10 cellular contexts compared by ENCODE assay signal in the genomic region with DNA sequence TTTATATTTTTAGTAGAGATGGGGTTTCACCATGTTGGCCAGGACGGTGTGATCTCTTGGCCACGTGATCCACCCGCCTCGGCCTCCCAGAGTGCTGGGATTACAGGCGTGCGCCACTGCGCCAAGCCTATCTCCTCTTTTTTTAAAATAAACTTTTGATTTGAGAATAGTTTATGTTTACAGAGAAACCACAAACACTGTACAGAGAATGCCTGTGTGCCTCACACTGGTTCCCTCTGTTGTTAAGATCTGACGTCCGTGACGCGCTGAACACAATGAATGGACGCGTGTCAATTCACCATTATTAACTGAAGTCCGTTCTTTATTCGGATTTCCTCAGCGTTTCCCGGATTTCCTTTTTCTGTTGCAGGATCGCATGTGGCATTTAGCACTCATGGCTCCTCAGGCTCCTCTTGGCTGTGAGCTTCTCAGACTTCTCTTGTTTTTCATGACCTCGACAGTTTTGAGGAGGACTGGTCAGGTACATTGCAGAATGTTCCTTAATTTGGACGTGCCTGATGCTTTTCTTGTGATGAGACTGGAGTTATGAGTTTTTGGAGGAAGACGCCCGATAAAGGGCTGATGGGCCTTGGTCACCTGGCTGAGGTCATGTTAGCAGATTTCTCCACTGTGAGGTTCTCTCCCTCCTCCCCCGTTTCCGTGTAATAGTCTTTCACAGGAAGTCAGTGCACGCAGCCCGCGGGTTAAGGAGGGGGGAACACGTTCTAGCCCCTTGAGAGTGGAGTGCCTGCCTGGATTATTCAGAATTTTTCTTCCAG.
DNase-seq lines count a peak whose midpoint lies in the region; ATAC-seq and TF ChIP-seq lines count a peak whose summit lies in the region.
"Had no signal": no experiment of that assay in that cellular context is flagged by ENCODE, and none has a peak within 500 bp of the region (broad histone marks: within the 10 kb centered on the region; RNA-seq: fewer than 3 reads in every experiment).

No MANE protein-coding gene starts in this region.

- no peaks in the 10 kb centered on the region for H3K27me3 ChIP-seq in BLaER1 treated with 17β-estradiol and CSF1 and Interleukin-3, amounts not matched to agents 10 nM and 100 nM
- H3K27me3 ChIP-seq in IMR-90 (ENCODE audit: control insufficient read depth, insufficient read depth, low read length) (no peaks in the 10 kb centered on the region), sigmoid colon (peaks cover 0 to 51% (median 0%) of the 10 kb centered on the region in 3 donors)

- no peak overlapping the region for H2BK15ac ChIP-seq in IMR-90 (ENCODE audit: low read depth, low read length)

- no peak overlapping the region; the same call in 1 of the 2 replicates for H4K91ac ChIP-seq in IMR-90 (ENCODE audit: insufficient read depth, low read depth, low read length)

- H3K9me3 ChIP-seq in BLaER1 treated with 17β-estradiol and CSF1 and Interleukin-3, amounts not matched to agents 10 nM and 100 nM (replicated peaks in 1 of 11) = peaks cover 0 to 15% (median 10%) of the 10 kb centered on the region in 11 experiments; a peak in 16 of 22 replicates
- H3K9me3 ChIP-seq in IMR-90 (ENCODE audit: control insufficient read depth, insufficient read depth, low read length) = no peaks in the 10 kb centered on the region
- H3K9me3 ChIP-seq in mucosa of descending colon = no peaks in the 10 kb centered on the region
- no peaks in the 10 kb centered on the region for H3K9me3 ChIP-seq in sigmoid colon

- POLR2A ChIA-PET in IMR-90 (lab: Charles Lee; ENCODE audit: unreplicated experiment) = no interaction called here

- BruUV-seq in IMR-90 (replicated peaks; lab: Mats Ljungman, UMichigan) = no TSS peak

- H4K8ac ChIP-seq in IMR-90 (ENCODE audit: low read depth in 2 of 2, low read length in 2 of 2) = no peak overlapping the region

- H3K9me1 ChIP-seq in IMR-90 (ENCODE audit: insufficient read depth, low read length) = peaks cover 8% of the 10 kb centered on the region

- no peak overlapping the region for H3K56ac ChIP-seq in IMR-90 (ENCODE audit: extremely low read depth, insufficient read depth, low read length)

- H4K20me1 ChIP-seq in BLaER1 treated with 17β-estradiol and CSF1 and Interleukin-3, amounts not matched to agents 10 nM and 100 nM = peaks cover 0 to 72% (median 9%) of the 10 kb centered on the region in 11 experiments; a peak in 10 of 22 replicates
- H4K20me1 ChIP-seq in IMR-90 (ENCODE audit: insufficient read depth, low read length) = peaks cover 49% of the 10 kb centered on the region

- peaks cover 61 to 89% (median 84%) of the 10 kb centered on the region in 10 experiments for H3K4me1 ChIP-seq in BLaER1 treated with 17β-estradiol and CSF1 and Interleukin-3, amounts not matched to agents 10 nM and 100 nM
- H3K4me1 ChIP-seq in IMR-90 (ENCODE audit: control insufficient read depth, insufficient read depth, low read length) = peaks cover 9% of the 10 kb centered on the region
- peaks cover 5% of the 10 kb centered on the region for H3K4me1 ChIP-seq in mucosa of descending colon (ENCODE audit: low read depth)
- no peaks in the 10 kb centered on the region for H3K4me1 ChIP-seq in sigmoid colon

- H3K4me2 ChIP-seq in BLaER1 treated with 17β-estradiol and CSF1 and Interleukin-3, amounts not matched to agents 10 nM and 100 nM = peak overlapping the region; percentile 74 to 94 (median 90)
- H3K4me2 ChIP-seq in IMR-90 (ENCODE audit: low read depth, low read length) = no peak overlapping the region

- TF ChIP-seq POLR2A in IMR-90 (IDR thresholded peaks at IDR 0.05; ENCODE audit: low read depth, low read length) = no peak
- no peak for TF ChIP-seq POLR2A in sigmoid colon (IDR thresholded peaks at IDR 0.05)
- no peak for TF ChIP-seq POLR2A in erythroblast (IDR thresholded peaks at IDR 0.05; ENCODE audit: low read length)

- H2BK5ac ChIP-seq in IMR-90 (ENCODE audit: low read depth, low read length, poor library complexity, severe bottlenecking) = no peak overlapping the region

- no peak overlapping the region for H2AK5ac ChIP-seq in IMR-90 (ENCODE audit: low read depth, low read length)

- no peak overlapping the region for H3K4ac ChIP-seq in IMR-90 (ENCODE audit: low read depth, low read length)

- H2BK120ac ChIP-seq in IMR-90 (ENCODE audit: low read depth, low read length) = no peak overlapping the region

- no peak for TF ChIP-seq RAD21 in IMR-90 (IDR thresholded peaks at IDR 0.05; ENCODE audit: low read length)

- H3K23ac ChIP-seq in IMR-90 (ENCODE audit: low read depth, low read length) = no peak overlapping the region

- TF ChIP-seq CTCF in IMR-90 (conservative IDR thresholded peaks at IDR 0.05; ENCODE audit: low read depth, low read length) = no peak
- TF ChIP-seq CTCF in mucosa of descending colon (IDR thresholded peaks at IDR 0.05) = no peak
- no peak for TF ChIP-seq CTCF in sigmoid colon (IDR thresholded peaks at IDR 0.05)

- intact Hi-C loops in IMR-90 (cut with micrococcal nuclease) (no loop called here), mucosa of descending colon (cut with DNase I, micrococcal nuclease) (no loop called here), sigmoid colon (cut with DNase I) (no loop called here)

- H2AK9ac ChIP-seq in IMR-90 (replicated peaks; ENCODE audit: low read depth, low read length, poor library complexity) = no peak overlapping the region

- no peak overlapping the region for H4K5ac ChIP-seq in IMR-90 (ENCODE audit: low read depth, low read length)

- H3K14ac ChIP-seq in IMR-90 (replicated peaks; ENCODE audit: low read depth, low read length) = no peak overlapping the region

- peaks cover 23 to 82% of the 10 kb centered on the region in 2 experiments for H3K79me1 ChIP-seq in IMR-90 (ENCODE audit: low read depth in 1 of 2, low read length in 2 of 2)

- H3K27ac ChIP-seq in BLaER1 treated with 17β-estradiol and CSF1 and Interleukin-3, amounts not matched to agents 10 nM and 100 nM = peak overlapping the region in 10 of 11 experiments; percentile 26 to 88 (median 70); a peak in 18 of 22 replicates
- H3K27ac ChIP-seq in IMR-90 (ENCODE audit: insufficient read depth, low read length) (no peak overlapping the region), sigmoid colon (no peak overlapping the region)

- H3K36me3 ChIP-seq in BLaER1 treated with 17β-estradiol and CSF1 and Interleukin-3, amounts not matched to agents 10 nM and 100 nM = peaks cover 0 to 36% (median 11%) of the 10 kb centered on the region in 11 experiments; a peak in 16 of 22 replicates
- peaks cover 11% of the 10 kb centered on the region for H3K36me3 ChIP-seq in IMR-90 (ENCODE audit: control insufficient read depth, insufficient read depth, low read length)
- H3K36me3 ChIP-seq in mucosa of descending colon (ENCODE audit: low read depth) = no peaks in the 10 kb centered on the region
- H3K36me3 ChIP-seq in sigmoid colon = no peaks in the 10 kb centered on the region

- H3K18ac ChIP-seq in IMR-90 (ENCODE audit: low read depth, low read length) = no peak overlapping the region

- peak overlapping the region in 10 of 11 experiments; percentile 8 to 67 (median 41); a peak in 19 of 22 replicates for H3K9ac ChIP-seq in BLaER1 treated with 17β-estradiol and CSF1 and Interleukin-3, amounts not matched to agents 10 nM and 100 nM
- H3K9ac ChIP-seq in IMR-90 (ENCODE audit: low read depth, low read length) = no peak overlapping the region

- no peak for DNase-seq in IMR-90
- DNase-seq in activated T-cell treated with anti-CD3 and anti-CD28 coated beads for 24 hours (ENCODE audit: low read depth) = peak; percentile 29
- DNase-seq in mucosa of descending colon = no peak
- DNase-seq in sigmoid colon = no peak
- no peak for DNase-seq in LoVo (ENCODE audit: low spot score)
- no peak for DNase-seq in erythroblast (lab: John Stamatoyannopoulos, UW)
- DNase-seq: KG1, NCI-H510A treated with DMSO at 0.1 percent for 48 hours had no signal

- in situ Hi-C loops in IMR-90 (cut with MboI; ENCODE audit: low sequenced_read_pairs) = loop anchor here (5.0 kb wide), 1 partner anchor 181 kb away; no protein-coding TSS in a partner anchor

- CTCF ChIA-PET in IMR-90 (lab: Yijun Ruan, JAX) = no interaction called here

- WGBS in IMR-90 (ENCODE audit: extremely low coverage in 2 of 2, insufficient read length in 1 of 2), 2 experiments = 97% methylated on average over 6 of the region's 28 CpGs; no CpG with 5 or more reads in 1 of the 2 experiments
- 65 to 81% methylated on average over 28 of the region's 28 CpGs for WGBS in sigmoid colon, 2 donors

- ATAC-seq in IMR-90 (ENCODE audit: low read depth) (no peak), mucosa of descending colon (peak; percentile 27), HG02571 (IDR thresholded peaks at IDR 0.05; ENCODE audit: unreplicated experiment) (no peak)

- no peak overlapping the region for H2AFZ ChIP-seq in IMR-90 (replicated peaks; ENCODE audit: low read length, poor library complexity)

- dilution Hi-C loops in IMR-90 (cut with HindIII; ENCODE audit: low sequenced_read_pairs, unreplicated experiment) = no loop called here

- H2BK20ac ChIP-seq in IMR-90 (ENCODE audit: low read depth, low read length) = no peak overlapping the region

- TF ChIP-seq EP300 in sigmoid colon (IDR thresholded peaks at IDR 0.05) = no peak

- H3K4me3 ChIP-seq in BLaER1 treated with 17β-estradiol and CSF1 and Interleukin-3, amounts not matched to agents 10 nM and 100 nM = peak overlapping the region in 4 of 10 experiments; percentile 12 to 34 (median 22); a peak in 6 of 20 replicates
- H3K4me3 ChIP-seq in IMR-90 (ENCODE audit: insufficient read depth, low read depth, low read length) (no peak overlapping the region), mucosa of descending colon (no peak overlapping the region), sigmoid colon (no peak overlapping the region)

TF ChIP-seq in IMR-90, 13 proteins besides CTCF, POLR2A, EP300 and RAD21 (continues in another document):
- TF ChIP-seq FOS (IDR thresholded peaks at IDR 0.05; ENCODE audit: low read depth, low read length) (no peak), MAFK (IDR thresholded peaks at IDR 0.05; ENCODE audit: low read depth, low read length) (peak; percentile 45; the same call in 1 of the 2 replicates), CEBPB (IDR thresholded peaks at IDR 0.05; ENCODE audit: low read depth, low read length) (no peak), MAZ (IDR thresholded peaks at IDR 0.05; ENCODE audit: borderline replicate concordance, low read depth, low read length) (no peak), RCOR1 (IDR thresholded peaks at IDR 0.05; ENCODE audit: insufficient replicate concordance, low read length) (no peak)
- TF ChIP-seq, protein P1, sequence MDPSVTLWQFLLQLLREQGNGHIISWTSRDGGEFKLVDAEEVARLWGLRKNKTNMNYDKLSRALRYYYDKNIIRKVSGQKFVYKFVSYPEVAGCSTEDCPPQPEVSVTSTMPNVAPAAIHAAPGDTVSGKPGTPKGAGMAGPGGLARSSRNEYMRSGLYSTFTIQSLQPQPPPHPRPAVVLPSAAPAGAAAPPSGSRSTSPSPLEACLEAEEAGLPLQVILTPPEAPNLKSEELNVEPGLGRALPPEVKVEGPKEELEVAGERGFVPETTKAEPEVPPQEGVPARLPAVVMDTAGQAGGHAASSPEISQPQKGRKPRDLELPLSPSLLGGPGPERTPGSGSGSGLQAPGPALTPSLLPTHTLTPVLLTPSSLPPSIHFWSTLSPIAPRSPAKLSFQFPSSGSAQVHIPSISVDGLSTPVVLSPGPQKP (IDR thresholded peaks at IDR 0.05; ENCODE audit: borderline replicate concordance, low read depth, low read length) = no peak

Comparison
In these comparisons a context has a peak if more than half of its experiments do, and no peak if none do; other contexts are left out.
1. H3K27ac ChIP-seq: peak in BLaER1 treated with 17β-estradiol and CSF1 and Interleukin-3, amounts not matched to agents 10 nM and 100 nM (10 of 11); none in IMR-90 (single experiment) and sigmoid colon (0 of 4).